Comparison of ENCODE assay signal across 8 cellular contexts in genomic region chr9:113221800-113222481, GRCh38. TPM values are rescaled to one million over a fixed set of nuclear protein-coding genes. Genes with fewer than 3 reads are reported as not detected.
DNase-seq lines count a peak whose midpoint lies in the region; TF ChIP-seq lines count a peak whose summit lies in the region.

No MANE protein-coding gene starts in this region.

- peaks cover 26% of the 10 kb centered on the region for H3K4me1 ChIP-seq in cardiac muscle cell (ENCODE audit: low read depth)

- H3K36me3 ChIP-seq in cardiac muscle cell = no peaks in the 10 kb centered on the region

- H3K27me3 Mint-ChIP-seq in activated naive CD4-positive, alpha-beta T cell treated with anti-CD3 and anti-CD28 coated beads for 36 hours (ENCODE audit: low read depth) = no peaks in the 10 kb centered on the region
- no peaks in the 10 kb centered on the region for H3K27me3 Mint-ChIP-seq in activated CD4-positive, alpha-beta memory T cell treated with anti-CD3 and anti-CD28 coated beads for 36 hours

- no peak for TF ChIP-seq CTCF in cardiac muscle cell (IDR thresholded peaks at IDR 0.05; ENCODE audit: low read depth, low read length)

- no peaks in the 10 kb centered on the region for H3K9me3 ChIP-seq in cardiac muscle cell (ENCODE audit: low read depth)

- no peaks in the 10 kb centered on the region for H3K9me3 Mint-ChIP-seq in activated naive CD4-positive, alpha-beta T cell treated with anti-CD3 and anti-CD28 coated beads for 36 hours
- no peaks in the 10 kb centered on the region for H3K9me3 Mint-ChIP-seq in activated CD4-positive, alpha-beta memory T cell treated with anti-CD3 and anti-CD28 coated beads for 36 hours

- H3K4me1 Mint-ChIP-seq in activated naive CD4-positive, alpha-beta T cell treated with anti-CD3 and anti-CD28 coated beads for 36 hours (ENCODE audit: low read depth) = peaks cover 34% of the 10 kb centered on the region
- peaks cover 30% of the 10 kb centered on the region for H3K4me1 Mint-ChIP-seq in activated CD4-positive, alpha-beta memory T cell treated with anti-CD3 and anti-CD28 coated beads for 36 hours (ENCODE audit: low read depth)

- peak overlapping the region; percentile 55 for H3K27ac ChIP-seq in cardiac muscle cell

- peak overlapping the region; percentile 95 for H3K4me3 Mint-ChIP-seq in activated naive CD4-positive, alpha-beta T cell treated with anti-CD3 and anti-CD28 coated beads for 36 hours
- H3K4me3 Mint-ChIP-seq in activated CD4-positive, alpha-beta memory T cell treated with anti-CD3 and anti-CD28 coated beads for 36 hours = peak overlapping the region; percentile 94

- peak overlapping the region; percentile 91 for H3K27ac Mint-ChIP-seq in activated naive CD4-positive, alpha-beta T cell treated with anti-CD3 and anti-CD28 coated beads for 36 hours
- peak overlapping the region; percentile 92 for H3K27ac Mint-ChIP-seq in activated CD4-positive, alpha-beta memory T cell treated with anti-CD3 and anti-CD28 coated beads for 36 hours

- POLR2A ChIA-PET in activated CD4-positive, alpha-beta memory T cell treated with anti-CD3 and anti-CD28 coated beads for 36 hours (lab: Charles Lee) = interaction anchor here (0.8 to 4.7 kb wide), 8 partner anchors 47 to 188 kb away, joined by 3 to 37 read pairs (median 13); partner anchors contain the start of genes C9orf43, CDC26, POLE3 and PRPF4

- peak; percentile 7 for DNase-seq in activated naive CD4-positive, alpha-beta T cell treated with anti-CD3 and anti-CD28 coated beads for 36 hours
- no peak for DNase-seq in activated naive CD4-positive, alpha-beta T cell treated with anti-CD3 and anti-CD28 coated beads, Interleukin-2, amount 50 U/mL, for 16 hours
- peak; percentile 9 for DNase-seq in activated CD4-positive, alpha-beta memory T cell treated with anti-CD3 and anti-CD28 coated beads for 36 hours
- no peak for DNase-seq in cardiac muscle cell (ENCODE audit: low read depth in 1 of 2, low spot score in 1 of 2)
- peak; percentile 14 for DNase-seq in renal cortical epithelial cell (ENCODE audit: low read depth)
- no peak for DNase-seq in Ammon's horn (ENCODE audit: low spot score)
- no peak for DNase-seq in CD1c-positive myeloid dendritic cell (ENCODE audit: extremely low spot score)
- DNase-seq in activated effector memory CD4-positive, alpha-beta T cell treated with anti-CD3 and anti-CD28 coated beads, Interleukin-2, amount 50 U/mL, for 16 hours = no peak

- H3K36me3 Mint-ChIP-seq in activated naive CD4-positive, alpha-beta T cell treated with anti-CD3 and anti-CD28 coated beads for 36 hours (ENCODE audit: low read depth) = no peaks in the 10 kb centered on the region
- H3K36me3 Mint-ChIP-seq in activated CD4-positive, alpha-beta memory T cell treated with anti-CD3 and anti-CD28 coated beads for 36 hours = peaks cover 10% of the 10 kb centered on the region

- intact Hi-C loops in activated naive CD4-positive, alpha-beta T cell treated with anti-CD3 and anti-CD28 coated beads for 36 hours (cut with micrococcal nuclease) = loop anchor here (1.0 to 10.0 kb wide), 16 partner anchors 47 to 1560 kb away; partner anchors contain the start of genes ALAD, C9orf43, CDC26 and GNG10
- intact Hi-C loops in activated CD4-positive, alpha-beta memory T cell treated with anti-CD3 and anti-CD28 coated beads for 36 hours (cut with micrococcal nuclease) = loop anchor here (1.0 to 5.0 kb wide), 7 partner anchors 53 to 467 kb away; partner anchors contain the start of genes ALAD, C9orf43, CDC26 and POLE3

- H3K27me3 ChIP-seq in cardiac muscle cell = no peaks in the 10 kb centered on the region

- peak overlapping the region; percentile 52 for H3K4me3 ChIP-seq in cardiac muscle cell

- CTCF ChIA-PET in activated naive CD4-positive, alpha-beta T cell treated with anti-CD3 and anti-CD28 coated beads for 36 hours (lab: Charles Lee) = interaction anchor here (0.7 to 3.4 kb wide), 3 partner anchors 12 to 52 kb away, joined by 4 to 21 read pairs (median 4); partner anchors contain the start of gene CDC26
- CTCF ChIA-PET in activated CD4-positive, alpha-beta memory T cell treated with anti-CD3 and anti-CD28 coated beads for 36 hours (lab: Charles Lee) = interaction anchor here (0.7 to 3.5 kb wide), 8 partner anchors 36 to 434 kb away, joined by 3 to 46 read pairs (median 4); partner anchors contain the start of genes CDC26, PRPF4 and SLC31A2

RNA-seq across cellular contexts. Expression of gene SLC31A1, which starts 0.6 kb away (rescaled TPM):
- total RNA-seq in activated naive CD4-positive, alpha-beta T cell treated with anti-CD3 and anti-CD28 coated beads for 36 hours = 1 to 10 TPM; 8.1 to 8.2 TPM
- total RNA-seq in activated CD4-positive, alpha-beta memory T cell treated with anti-CD3 and anti-CD28 coated beads for 36 hours = 10 to 100 TPM; 12.1 to 12.5 TPM
- total RNA-seq in cardiac muscle cell = 19.7 and 26.6 TPM in 2 replicates
- polyA plus RNA-seq in cardiac muscle cell = 27.8 and 32.6 TPM in 2 replicates
- total RNA-seq in renal cortical epithelial cell = 28.7 and 32.4 TPM in 2 replicates

RNA-seq across cellular contexts. Expression of gene FKBP15, which starts 0.9 kb away (rescaled TPM):
- 10 to 100 TPM; 14.7 to 15.8 TPM for total RNA-seq in activated naive CD4-positive, alpha-beta T cell treated with anti-CD3 and anti-CD28 coated beads for 36 hours
- total RNA-seq in activated CD4-positive, alpha-beta memory T cell treated with anti-CD3 and anti-CD28 coated beads for 36 hours = 10 to 100 TPM; 25.8 to 27.7 TPM
- total RNA-seq in cardiac muscle cell (17.6 and 20.6 TPM in 2 replicates), renal cortical epithelial cell (9.6 and 30.2 TPM in 2 replicates)
- polyA plus RNA-seq in cardiac muscle cell = 10.9 and 15.7 TPM in 2 replicates

RNA-seq across cellular contexts. Expression of gene CDC26, which starts 53.4 kb away (rescaled TPM):
- 10 to 100 TPM; 36.3 to 38.1 TPM for total RNA-seq in activated naive CD4-positive, alpha-beta T cell treated with anti-CD3 and anti-CD28 coated beads for 36 hours
- total RNA-seq in activated CD4-positive, alpha-beta memory T cell treated with anti-CD3 and anti-CD28 coated beads for 36 hours = 10 to 100 TPM; 49.8 to 50.9 TPM
- total RNA-seq in cardiac muscle cell = 29.7 and 33.9 TPM in 2 replicates
- 50.0 and 60.7 TPM in 2 replicates for polyA plus RNA-seq in cardiac muscle cell
- total RNA-seq in renal cortical epithelial cell = 43.4 and 51.7 TPM in 2 replicates

RNA-seq across cellular contexts. Expression of gene PRPF4, which starts 53.5 kb away (rescaled TPM):
- 10 to 100 TPM; 39.9 to 44.3 TPM for total RNA-seq in activated naive CD4-positive, alpha-beta T cell treated with anti-CD3 and anti-CD28 coated beads for 36 hours
- 10 to 100 TPM; 47.6 to 48.7 TPM for total RNA-seq in activated CD4-positive, alpha-beta memory T cell treated with anti-CD3 and anti-CD28 coated beads for 36 hours
- total RNA-seq in cardiac muscle cell (20.6 and 21.1 TPM in 2 replicates), renal cortical epithelial cell (31.1 and 36.6 TPM in 2 replicates)
- 26.7 and 30.6 TPM in 2 replicates for polyA plus RNA-seq in cardiac muscle cell

Comparison
In these comparisons a context has a peak if more than half of its experiments do, and no peak if none do; other contexts are left out.
1. DNase-seq: peak in activated naive CD4-positive, alpha-beta T cell treated with anti-CD3 and anti-CD28 coated beads for 36 hours (single experiment), activated CD4-positive, alpha-beta memory T cell treated with anti-CD3 and anti-CD28 coated beads for 36 hours (single experiment) and renal cortical epithelial cell (single experiment); none in activated naive CD4-positive, alpha-beta T cell treated with anti-CD3 and anti-CD28 coated beads, Interleukin-2, amount 50 U/mL, for 16 hours (single experiment), cardiac muscle cell (0 of 2), Ammon's horn (single experiment), CD1c-positive myeloid dendritic cell (single experiment) and activated effector memory CD4-positive, alpha-beta T cell treated with anti-CD3 and anti-CD28 coated beads, Interleukin-2, amount 50 U/mL, for 16 hours (single experiment).